In the genomic region with DNA sequence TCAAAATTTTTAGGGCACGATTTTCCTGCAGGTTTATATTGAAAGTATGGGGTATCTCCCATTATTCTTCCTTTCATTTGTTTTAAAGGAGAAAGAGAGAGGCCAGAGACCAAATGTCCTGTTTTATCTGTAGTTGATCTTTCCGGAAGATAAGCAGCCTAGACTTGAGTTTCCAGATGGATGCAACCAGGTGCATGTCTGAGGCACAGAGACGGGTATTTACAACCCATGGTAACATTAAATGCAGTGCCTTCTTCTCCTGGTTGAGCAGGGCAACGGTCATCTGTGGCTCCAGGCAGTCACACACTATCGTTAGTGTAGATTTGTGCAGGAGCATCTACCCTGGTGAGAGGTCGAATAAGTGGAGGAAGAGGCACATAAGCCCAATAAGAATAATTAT, we compare ENCODE assay signal across 32 cellular contexts.
"Had no signal": no experiment of that assay in that cellular context is flagged by ENCODE, and none has a peak within 500 bp of the region (broad histone marks: within the 10 kb centered on the region; RNA-seq: fewer than 3 reads in every experiment).

No MANE protein-coding gene starts in this region.

- FAIRE-seq: astrocyte, bronchial epithelial cell, endometrium, endothelial cell of umbilical vein had no signal

- H3K4me1 ChIP-seq: colonic mucosa, esophagus squamous epithelium, gastroesophageal sphincter had no signal

- H3K27ac ChIP-seq: brain microvascular endothelial cell, colonic mucosa, epithelial cell of prostate, esophagus squamous epithelium, gastroesophageal sphincter, VCaP had no signal

- H3K4me3 Mint-ChIP-seq: activated B cell treated with CpG ODN at 0.5 μM for 24 hours; activated CD8-positive, alpha-beta T cell treated with anti-CD3 and anti-CD28 coated beads for 36 hours; activated naive CD8-positive, alpha-beta T cell; activated T-cell treated with anti-CD3 and anti-CD28 coated beads, Interleukin-2, amount 50 U/mL, for 4 hours; activated T-helper 17 cell treated with anti-CD3 and anti-CD28 coated beads, Interleukin-2, amount 50 U/mL, for 72 hours had no signal

- H3K9me3 ChIP-seq: colonic mucosa had no signal

- H3K4me1 Mint-ChIP-seq: activated B cell treated with CpG ODN at 0.5 μM for 24 hours; activated T-helper 17 cell treated with anti-CD3 and anti-CD28 coated beads, Interleukin-2, amount 50 U/mL, for 72 hours had no signal

- ATAC-seq: activated CD4-positive, CD25-positive, alpha-beta regulatory T cell treated with anti-CD3 and anti-CD28 coated beads, Interleukin-2, amount 50 U/mL, for 24 hours; activated CD8-positive, alpha-beta T cell treated with anti-CD3 and anti-CD28 coated beads for 36 hours; activated T-cell treated with anti-CD3 and anti-CD28 coated beads, Interleukin-2, amount 50 U/mL, for 4 hours; activated T-helper 17 cell treated with anti-CD3 and anti-CD28 coated beads, Interleukin-2, amount 50 U/mL, for 72 hours; gastroesophageal sphincter had no signal

- H3K36me3 ChIP-seq: brain microvascular endothelial cell, colonic mucosa, esophagus squamous epithelium, gastroesophageal sphincter had no signal

- H3K27ac Mint-ChIP-seq: activated B cell treated with CpG ODN at 0.5 μM for 24 hours; activated CD8-positive, alpha-beta T cell treated with anti-CD3 and anti-CD28 coated beads for 36 hours; activated naive CD8-positive, alpha-beta T cell; activated T-helper 17 cell treated with anti-CD3 and anti-CD28 coated beads, Interleukin-2, amount 50 U/mL, for 72 hours had no signal

- DNase-seq: activated B cell treated with CpG ODN at 0.5 μM for 24 hours; activated CD4-positive, alpha-beta T cell treated with anti-CD3 and anti-CD28 coated beads for 48 hours; activated CD4-positive, alpha-beta T cell treated with anti-CD3 and anti-CD28 coated beads, Interleukin-2, amount 50 U/mL, for 1 hour; activated CD4-positive, alpha-beta T cell treated with anti-CD3 and anti-CD28 coated beads, Interleukin-2, amount 50 U/mL, for 48 hours; activated CD8-positive, alpha-beta memory T cell treated with anti-CD3 and anti-CD28 coated beads for 24 hours; activated CD8-positive, alpha-beta T cell treated with anti-CD3 and anti-CD28 coated beads for 36 hours; activated effector memory CD4-positive, alpha-beta T cell treated with Interleukin-2 at 50 U/mL for 16 hours; activated gamma-delta T cell treated with Interleukin-2 at 50 U/mL for 16 hours; activated naive CD4-positive, alpha-beta T cell treated with anti-CD3 and anti-CD28 coated beads, Interleukin-2, amount 50 U/mL, for 16 hours; activated naive CD4-positive, alpha-beta T cell treated with Interleukin-2 at 50 U/mL for 16 hours; activated T-cell treated with anti-CD3 and anti-CD28 coated beads, Interleukin-2, amount 50 U/mL, for 4 hours; amniotic stem cell; anterior cingulate cortex; brain microvascular endothelial cell; caudate nucleus; cerebellar nuclear complex; colonic mucosa; effector CD8-positive, alpha-beta T cell; esophagus squamous epithelium; foreskin melanocyte; head of caudate nucleus; T-helper 2 cell had no signal

- H3K27me3 ChIP-seq: brain microvascular endothelial cell, colonic mucosa, esophagus squamous epithelium, gastroesophageal sphincter had no signal

- H3K4me3 ChIP-seq: colonic mucosa, esophagus squamous epithelium, gastroesophageal sphincter had no signal

- H3K36me3 Mint-ChIP-seq: activated naive CD8-positive, alpha-beta T cell had no signal

- H3K27me3 Mint-ChIP-seq: activated B cell treated with CpG ODN at 0.5 μM for 24 hours; activated CD8-positive, alpha-beta T cell treated with anti-CD3 and anti-CD28 coated beads for 36 hours; activated naive CD8-positive, alpha-beta T cell had no signal
